8 cellular contexts compared by ENCODE assay signal in the genomic region with DNA sequence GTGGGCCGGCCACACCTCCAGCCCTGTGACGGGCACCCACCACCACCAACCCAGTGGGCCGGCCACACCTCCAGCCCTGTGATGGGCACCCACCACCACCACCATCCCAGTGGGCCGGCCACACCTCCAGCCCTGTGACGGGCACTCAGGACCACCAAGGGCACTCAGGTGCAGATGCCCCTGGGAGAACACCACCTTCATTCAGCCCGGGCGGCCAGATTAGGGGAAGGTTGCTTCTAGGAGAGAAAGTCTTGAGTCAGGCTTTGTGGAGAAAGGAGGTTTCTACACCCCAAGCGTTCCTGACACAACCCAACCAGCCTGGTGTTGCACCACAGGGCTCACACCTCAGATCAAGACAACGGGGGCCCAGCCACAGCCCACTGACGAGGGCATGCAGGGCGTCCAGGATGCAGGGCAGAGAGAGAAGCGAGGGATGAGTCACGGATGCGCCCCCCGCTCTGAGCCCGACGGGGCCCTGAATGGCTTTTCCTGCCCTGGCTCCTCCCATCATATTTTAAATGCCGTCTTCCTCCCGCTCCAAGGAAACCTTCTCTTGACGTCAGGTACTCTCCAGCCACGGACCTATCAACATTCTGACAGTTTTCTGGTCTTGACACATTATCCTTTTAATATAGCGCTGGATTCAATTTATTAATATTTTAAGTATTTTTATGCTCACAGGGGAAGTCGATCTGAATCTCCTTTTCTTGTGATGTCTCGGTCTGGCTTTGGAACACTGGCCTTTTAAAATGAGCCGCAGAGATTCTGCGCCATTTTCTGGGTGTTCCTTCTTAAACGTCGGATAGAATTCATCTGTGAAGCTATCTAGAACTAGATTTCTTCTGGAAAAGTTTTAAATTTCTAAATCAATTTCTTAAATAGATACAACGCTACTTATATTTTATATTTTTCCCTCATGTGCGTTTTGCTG. TPM values are rescaled to one million over a fixed set of nuclear protein-coding genes. Genes with fewer than 3 reads are reported as not detected.
DNase-seq lines count a peak whose midpoint lies in the region; ATAC-seq lines count a peak whose summit lies in the region.

No MANE protein-coding gene starts in this region.

- no peaks in the 10 kb centered on the region for H3K27me3 ChIP-seq in ACC112 (ENCODE audit: insufficient read depth, low read length)

- peak; percentile 73 for ATAC-seq in GM19397 (IDR thresholded peaks at IDR 0.05; ENCODE audit: unreplicated experiment)

- H3K4me1 Mint-ChIP-seq in T-helper 2 cell treated with Interferon-gamma antibody and Interleukin-4, amounts not matched to agents 5 μg/mL and 100 μg/mL, for 36 hours (ENCODE audit: low read depth) = peaks cover 6% of the 10 kb centered on the region

- H2AFZ ChIP-seq in ACC112 (ENCODE audit: low read length, unreplicated experiment) = peak overlapping the region; percentile 47

- H3K4me3 Mint-ChIP-seq in T-helper 2 cell treated with Interferon-gamma antibody and Interleukin-4, amounts not matched to agents 5 μg/mL and 100 μg/mL, for 36 hours = peak overlapping the region; percentile 89

- no peaks in the 10 kb centered on the region for H3K9me3 Mint-ChIP-seq in T-helper 2 cell treated with Interferon-gamma antibody and Interleukin-4, amounts not matched to agents 5 μg/mL and 100 μg/mL, for 36 hours

- peaks cover 26% of the 10 kb centered on the region for H3K4me1 ChIP-seq in ACC112 (ENCODE audit: control insufficient read depth, insufficient read depth, low read length, unreplicated experiment)
- no peaks in the 10 kb centered on the region for H3K4me1 ChIP-seq in urinary bladder (ENCODE audit: insufficient read depth)

- H3K4me3 ChIP-seq in ACC112 (ENCODE audit: low read depth, low read length) (peak overlapping the region; percentile 100), urinary bladder (ENCODE audit: low read depth, low read length) (peak overlapping the region; percentile 38)

- H3K27ac ChIP-seq in ACC112 (ENCODE audit: low read depth, low read length) (peak overlapping the region; percentile 48; the same call in 1 of the 2 replicates), urinary bladder (ENCODE audit: low read depth) (peak overlapping the region; percentile 58)

- WGBS in urinary bladder = 11% methylated on average over 30 of the region's 30 CpGs

- H3K27ac Mint-ChIP-seq in T-helper 2 cell treated with Interferon-gamma antibody and Interleukin-4, amounts not matched to agents 5 μg/mL and 100 μg/mL, for 36 hours = peak overlapping the region; percentile 87

- no peaks in the 10 kb centered on the region for H3K79me2 ChIP-seq in ACC112 (ENCODE audit: control insufficient read depth, insufficient read depth, low read length, unreplicated experiment)

- H3K36me3 ChIP-seq in ACC112 (ENCODE audit: insufficient read depth, low read length) (peaks cover 3% of the 10 kb centered on the region; the same call in 1 of the 2 replicates), urinary bladder (ENCODE audit: insufficient read depth) (no peaks in the 10 kb centered on the region)

- no peaks in the 10 kb centered on the region for H3K36me3 Mint-ChIP-seq in T-helper 2 cell treated with Interferon-gamma antibody and Interleukin-4, amounts not matched to agents 5 μg/mL and 100 μg/mL, for 36 hours (ENCODE audit: low read depth)

- peak; percentile 57 for DNase-seq in NCI-H1436 treated with DMSO at 0.1 percent for 48 hours (lab: John Stamatoyannopoulos, UW)
- peak; percentile 78 for DNase-seq in T-helper 2 cell treated with Interferon-gamma antibody and Interleukin-4, amounts not matched to agents 5 μg/mL and 100 μg/mL, for 36 hours (ENCODE audit: low spot score)
- DNase-seq in astrocyte of the hippocampus (ENCODE audit: low read depth, low spot score) = peak; percentile 95
- DNase-seq in hepatic stellate cell (ENCODE audit: low spot score) = peak; percentile 65
- peak; percentile 84 for DNase-seq in putamen (ENCODE audit: low spot score)

- no peaks in the 10 kb centered on the region for H3K27me3 Mint-ChIP-seq in T-helper 2 cell treated with Interferon-gamma antibody and Interleukin-4, amounts not matched to agents 5 μg/mL and 100 μg/mL, for 36 hours (ENCODE audit: low read depth)

RNA-seq across cellular contexts. Expression of a gene that starts 0.6 kb away (rescaled TPM):
- 3.6 TPM for total RNA-seq in urinary bladder
- polyA plus RNA-seq in urinary bladder = 20.4 TPM

RNA-seq across cellular contexts. Expression of a gene that starts 29.5 kb away (rescaled TPM):
- 0.48 TPM for total RNA-seq in urinary bladder
- polyA plus RNA-seq in urinary bladder = 0.75 TPM

RNA-seq across cellular contexts. Expression of a gene that starts 43.7 kb away (rescaled TPM):
- 19.3 TPM for total RNA-seq in urinary bladder
- polyA plus RNA-seq in urinary bladder = 36.5 TPM

Comparison
In these comparisons a context has a peak if more than half of its experiments do, and no peak if none do; other contexts are left out.
1. Peak in every context shown above with its lines: DNase-seq, ATAC-seq, H3K4me3 ChIP-seq and H3K27ac ChIP-seq.